Comparison of ENCODE assay signal across 1 cellular context in the genomic region with DNA sequence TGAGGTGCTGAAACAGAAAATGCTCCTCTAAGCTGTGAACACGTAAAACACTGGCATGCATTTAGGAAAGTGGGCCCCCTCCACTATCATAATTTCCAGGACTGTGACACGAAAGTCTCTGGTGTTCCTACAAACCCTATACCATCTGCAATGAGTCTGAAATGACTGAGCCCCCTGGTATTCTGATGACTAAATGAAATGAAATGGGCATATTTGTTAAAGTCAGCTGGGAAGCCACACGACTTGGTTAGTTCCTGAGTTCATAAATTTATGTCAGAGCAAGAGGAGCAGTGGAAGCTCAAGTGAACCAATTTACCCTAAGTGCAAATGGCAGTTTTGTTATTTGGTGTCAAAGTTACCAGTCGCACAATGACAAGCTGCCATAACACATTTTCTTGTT.
TF ChIP-seq lines count a peak whose summit lies in the region.

No MANE protein-coding gene starts in this region.

TF ChIP-seq in HepG2, 621 proteins besides CTCF, POLR2A, EP300 and RAD21 (continued from another document):
- TF ChIP-seq, protein P1, sequence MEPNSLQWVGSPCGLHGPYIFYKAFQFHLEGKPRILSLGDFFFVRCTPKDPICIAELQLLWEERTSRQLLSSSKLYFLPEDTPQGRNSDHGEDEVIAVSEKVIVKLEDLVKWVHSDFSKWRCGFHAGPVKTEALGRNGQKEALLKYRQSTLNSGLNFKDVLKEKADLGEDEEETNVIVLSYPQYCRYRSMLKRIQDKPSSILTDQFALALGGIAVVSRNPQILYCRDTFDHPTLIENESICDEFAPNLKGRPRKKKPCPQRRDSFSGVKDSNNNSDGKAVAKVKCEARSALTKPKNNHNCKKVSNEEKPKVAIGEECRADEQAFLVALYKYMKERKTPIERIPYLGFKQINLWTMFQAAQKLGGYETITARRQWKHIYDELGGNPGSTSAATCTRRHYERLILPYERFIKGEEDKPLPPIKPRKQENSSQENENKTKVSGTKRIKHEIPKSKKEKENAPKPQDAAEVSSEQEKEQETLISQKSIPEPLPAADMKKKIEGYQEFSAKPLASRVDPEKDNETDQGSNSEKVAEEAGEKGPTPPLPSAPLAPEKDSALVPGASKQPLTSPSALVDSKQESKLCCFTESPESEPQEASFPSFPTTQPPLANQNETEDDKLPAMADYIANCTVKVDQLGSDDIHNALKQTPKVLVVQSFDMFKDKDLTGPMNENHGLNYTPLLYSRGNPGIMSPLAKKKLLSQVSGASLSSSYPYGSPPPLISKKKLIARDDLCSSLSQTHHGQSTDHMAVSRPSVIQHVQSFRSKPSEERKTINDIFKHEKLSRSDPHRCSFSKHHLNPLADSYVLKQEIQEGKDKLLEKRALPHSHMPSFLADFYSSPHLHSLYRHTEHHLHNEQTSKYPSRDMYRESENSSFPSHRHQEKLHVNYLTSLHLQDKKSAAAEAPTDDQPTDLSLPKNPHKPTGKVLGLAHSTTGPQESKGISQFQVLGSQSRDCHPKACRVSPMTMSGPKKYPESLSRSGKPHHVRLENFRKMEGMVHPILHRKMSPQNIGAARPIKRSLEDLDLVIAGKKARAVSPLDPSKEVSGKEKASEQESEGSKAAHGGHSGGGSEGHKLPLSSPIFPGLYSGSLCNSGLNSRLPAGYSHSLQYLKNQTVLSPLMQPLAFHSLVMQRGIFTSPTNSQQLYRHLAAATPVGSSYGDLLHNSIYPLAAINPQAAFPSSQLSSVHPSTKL (CRISPR knock-in tag; IDR thresholded peaks at IDR 0.05) = no peak
- no peak for TF ChIP-seq NFE2L1 (CRISPR knock-in tag; IDR thresholded peaks at IDR 0.05; ENCODE audit: borderline replicate concordance)
